ENCODE assay signal across 8 cellular contexts in genomic region chr12:101823891-101824290, GRCh38. TPM values are rescaled to one million over a fixed set of nuclear protein-coding genes. Genes with fewer than 3 reads are reported as not detected.
DNase-seq lines count a peak whose midpoint lies in the region; ATAC-seq, FAIRE-seq and TF ChIP-seq lines count a peak whose summit lies in the region.

No MANE protein-coding gene starts in this region.

- CTCF ChIA-PET in activated B cell treated with CpG ODN at 0.5 μM for 24 hours (lab: Charles Lee), result interaction anchor here (0.9 to 2.9 kb wide), 6 partner anchors 10 to 72 kb away, joined by 3 to 8 read pairs (median 4); no protein-coding TSS in a partner anchor

- peaks cover 0 to under 1% of the 10 kb centered on the region in 2 donors for H3K9me3 ChIP-seq in left lung

- H3K27ac ChIP-seq in caudate nucleus (ENCODE audit: low read depth, low read length) (peak overlapping the region; percentile 64), left lung (peak overlapping the region in 1 of 2 donors; percentile 15)

- H3K27me3 Mint-ChIP-seq in activated B cell treated with CpG ODN at 0.5 μM for 24 hours, result no peaks in the 10 kb centered on the region

- POLR2A ChIA-PET in activated B cell treated with CpG ODN at 0.5 μM for 24 hours (lab: Charles Lee), result interaction anchor here (0.7 to 1.1 kb wide), 3 partner anchors 12 to 52 kb away, joined by 3 read pairs; no protein-coding TSS in a partner anchor

- H3K4me1 Mint-ChIP-seq in activated B cell treated with CpG ODN at 0.5 μM for 24 hours, result peaks cover 46% of the 10 kb centered on the region

- no peaks in the 10 kb centered on the region for H3K9me3 Mint-ChIP-seq in activated B cell treated with CpG ODN at 0.5 μM for 24 hours

- H3K36me3 ChIP-seq in H7 (replicated peaks; ENCODE audit: control insufficient read depth, insufficient read depth, low read length) (no peaks in the 10 kb centered on the region), left lung (no peaks in the 10 kb centered on the region)

- no peak for TF ChIP-seq POLR2A in GM12892 (IDR thresholded peaks at IDR 0.05; ENCODE audit: low read depth, low read length)

- peak; percentile 85 for FAIRE-seq in GM12892 (lab: Jason Lieb, UNC)

- no peak overlapping the region for H3K4me3 ChIP-seq in H7 (ENCODE audit: insufficient read depth, low read depth, low read length)
- no peak overlapping the region for H3K4me3 ChIP-seq in left lung

- DNase-seq in GM12892 (ENCODE audit: insufficient read length) (peak; percentile 33), H7 (peak; percentile 74), LoVo (ENCODE audit: low spot score) (peak; percentile 28), activated B cell treated with CpG ODN at 0.5 μM for 24 hours (no peak), caudate nucleus (lab: John Stamatoyannopoulos, UW) (peak in 53 of 61 donors; percentile 5 to 92 (median 43)), left lung (peak in 1 of 2 donors; percentile 55)
- DNase-seq in stimulated activated CD8-positive, alpha-beta memory T cell treated with anti-CD3 and anti-CD28 coated beads, Interleukin-15, amount 100 ng/mL, for 1 hour (ENCODE audit: low read depth), result peak; percentile 39

- TF ChIP-seq CTCF in activated B cell treated with CpG ODN at 0.5 μM for 24 hours (IDR thresholded peaks at IDR 0.05) (no peak), left lung (IDR thresholded peaks at IDR 0.05) (peak in 1 of 2 donors; percentile 38)

- H3K36me3 Mint-ChIP-seq in activated B cell treated with CpG ODN at 0.5 μM for 24 hours (ENCODE audit: low read depth), result peaks cover 2% of the 10 kb centered on the region

- peak overlapping the region; percentile 42 for H3K27ac Mint-ChIP-seq in activated B cell treated with CpG ODN at 0.5 μM for 24 hours

- intact Hi-C loops in activated B cell treated with CpG ODN at 0.5 μM for 24 hours (cut with micrococcal nuclease) (no loop called here), left lung (cut with DNase I) (no loop called here)

- no peak overlapping the region for H3K4me3 Mint-ChIP-seq in activated B cell treated with CpG ODN at 0.5 μM for 24 hours

- peak; percentile 93 for ATAC-seq in activated B cell treated with CpG ODN at 0.5 μM for 24 hours (ENCODE audit: low read depth)
- peak; percentile 86 for ATAC-seq in left lung
- no peak for ATAC-seq in HG02840 (IDR thresholded peaks at IDR 0.05; ENCODE audit: low FRiP score, unreplicated experiment)

- no peaks in the 10 kb centered on the region for H3K27me3 ChIP-seq in H7 (ENCODE audit: control insufficient read depth, insufficient read depth, low read length)
- no peaks in the 10 kb centered on the region for H3K27me3 ChIP-seq in left lung

- peaks cover 18 to 64% of the 10 kb centered on the region in 2 donors for H3K4me1 ChIP-seq in left lung

RNA-seq across cellular contexts. Expression of gene GNPTAB, which starts 6.9 kb away (rescaled TPM):
- 23.7 TPM for polyA plus RNA-seq in GM12892 (2012; ENCODE audit: missing spikeins)
- total RNA-seq in H7 (2014; rRNA removed; shearing (Covaris generic)), result 13.9 and 23.7 TPM in 2 replicates
- total RNA-seq in activated B cell treated with CpG ODN at 0.5 μM for 24 hours (41.8 and 42.8 TPM in 2 replicates), left lung (10 to 100 TPM; 64.8 to 68.9 TPM)

RNA-seq across cellular contexts. Expression of gene DRAM1, which starts 53.5 kb away (rescaled TPM):
- polyA plus RNA-seq in GM12892 (2012; ENCODE audit: missing spikeins), result 31.5 TPM
- 1.0 and 1.6 TPM in 2 replicates for total RNA-seq in H7 (2014; rRNA removed; shearing (Covaris generic))
- total RNA-seq in activated B cell treated with CpG ODN at 0.5 μM for 24 hours, result 9.6 and 11.5 TPM in 2 replicates
- total RNA-seq in left lung, result 100 to 1,000 TPM; 115 to 167 TPM
